17 cellular contexts compared by ENCODE assay signal in the genomic region with DNA sequence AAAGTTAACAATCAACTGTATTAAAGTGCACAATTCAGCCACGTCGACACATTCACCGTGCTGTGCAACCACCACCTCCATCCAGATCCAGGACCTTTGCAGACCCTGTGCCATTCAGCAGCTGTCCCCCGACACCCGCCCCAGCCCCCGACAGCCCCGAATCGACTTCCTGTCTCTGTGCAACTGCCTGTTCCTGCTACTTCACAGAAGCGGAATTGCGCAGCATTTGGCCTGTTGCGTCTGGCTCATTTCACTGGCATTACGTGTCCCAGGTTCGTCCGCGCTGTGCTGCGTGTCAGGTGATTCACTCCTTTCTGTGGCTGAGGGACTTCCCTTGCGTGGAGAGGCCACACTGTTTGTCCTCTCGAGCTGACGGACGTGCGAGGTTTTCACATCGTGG. TPM values are rescaled to one million over a fixed set of nuclear protein-coding genes. Genes with fewer than 3 reads are reported as not detected.
A peak's percentile ranks its signal among the peaks of the same experiment; 100 is the strongest.
DNase-seq lines count a peak whose midpoint lies in the region; ATAC-seq, FAIRE-seq and TF ChIP-seq lines count a peak whose summit lies in the region.
"Had no signal": no experiment of that assay in that cellular context is flagged by ENCODE, and none has a peak within 500 bp of the region (broad histone marks: within the 10 kb centered on the region; RNA-seq: fewer than 3 reads in every experiment).

No MANE protein-coding gene starts in this region.

- no peaks in the 10 kb centered on the region for H3K27me3 ChIP-seq in right lobe of liver
- no peaks in the 10 kb centered on the region for H3K27me3 ChIP-seq in HepG2 (ENCODE audit: control insufficient read depth in 1 of 2, insufficient read depth in 2 of 2, low read length in 2 of 2)
- H3K27me3 ChIP-seq in hepatocyte = no peaks in the 10 kb centered on the region
- no peaks in the 10 kb centered on the region for H3K27me3 ChIP-seq in transverse colon

- H3K27ac ChIP-seq in right lobe of liver (no peak overlapping the region), HepG2 (ENCODE audit: extremely low read length, insufficient read depth, low read length) (no peak overlapping the region), hepatocyte (no peak overlapping the region), transverse colon (no peak overlapping the region)

- H2AFZ ChIP-seq in HepG2 (ENCODE audit: low read length) = no peak overlapping the region
- H2AFZ ChIP-seq in hepatocyte = no peak overlapping the region

- no peak overlapping the region for H3K9ac ChIP-seq in HepG2 (ENCODE audit: insufficient read depth, low read depth, low read length)

- in situ Hi-C loops in HepG2 (cut with HindIII; ENCODE audit: extremely low pct_ligation_motif_present, low pct_unique_long_range_greater_than_20kb) = no loop called here
- in situ Hi-C loops in transverse colon (cut with MboI; ENCODE audit: low pct_ligation_motif_present in 1 of 4, low pct_unique_long_range_greater_than_20kb in 1 of 4, low sequenced_read_pairs in 3 of 4) = no loop called here

- TF ChIP-seq POLR2A in right lobe of liver (IDR thresholded peaks at IDR 0.05) (no peak), HepG2 (IDR thresholded peaks at IDR 0.05; ENCODE audit: insufficient read depth in 1 of 2, low read depth in 2 of 2, low read length in 2 of 2) (no peak), transverse colon (IDR thresholded peaks at IDR 0.05) (no peak)

- CTCF ChIA-PET in HepG2 (lab: Yijun Ruan, JAX; ENCODE audit: low intra/inter-chr PET ratio, low total read pairs) = no interaction called here

- DNase-seq in right lobe of liver (peak in 2 of 3 donors; percentile 33 to 43), HepG2 (ENCODE audit: low spot score) (no peak), hepatocyte (ENCODE audit: low spot score) (peak; percentile 1), sciatic nerve (ENCODE audit: low spot score) (peak; percentile 33), transverse colon (no peak), foreskin melanocyte (no peak), dermis blood vessel endothelial cell (no peak)
- DNase-seq: ACHN, C1 segment of cervical spinal cord, Calu3, DMS 273 treated with DMSO at 0.1 percent for 48 hours, DMS79 treated with DMSO at 0.1 percent for 48 hours, EL, GOT3, H9 had no signal

- no peak for FAIRE-seq in HepG2 (lab: Jason Lieb, UNC)
- FAIRE-seq: G401.6, GM12891 had no signal

- H3K9me3 ChIP-seq in right lobe of liver (peaks cover 0 to 5% (median 0%) of the 10 kb centered on the region in 4 donors), HepG2 (ENCODE audit: low read length) (no peaks in the 10 kb centered on the region), hepatocyte (ENCODE audit: low read depth) (peaks cover 13% of the 10 kb centered on the region), transverse colon (peaks cover 7 to 11% of the 10 kb centered on the region in 2 donors)

- 92% methylated on average over 16 of the region's 22 CpGs for WGBS in right lobe of liver (ENCODE audit: insufficient coverage, low coverage, low lambda C conversion rate, missing lambda C conversion rate)
- 98% methylated on average over 17 of the region's 22 CpGs for WGBS in HepG2 (ENCODE audit: low lambda C conversion rate)
- 93% methylated on average over 22 of the region's 22 CpGs for WGBS in hepatocyte (ENCODE audit: low lambda C conversion rate, missing lambda C conversion rate)
- WGBS in transverse colon (ENCODE audit: low coverage in 1 of 2), 2 donors = 94 to 100% methylated on average over 3 to 18 of the region's 22 CpGs

- H3K9me2 ChIP-seq in hepatocyte (replicated peaks; ENCODE audit: insufficient read depth) = no peaks in the 10 kb centered on the region

- H4K20me1 ChIP-seq in HepG2 (ENCODE audit: insufficient read depth, low read length) (no peaks in the 10 kb centered on the region), hepatocyte (ENCODE audit: insufficient read depth, poor library complexity, severe bottlenecking) (no peaks in the 10 kb centered on the region)

- no peak for TF ChIP-seq CTCF in right lobe of liver (IDR thresholded peaks at IDR 0.05)
- TF ChIP-seq CTCF in HepG2 (CRISPR knock-in tag; IDR thresholded peaks at IDR 0.05) = no peak
- TF ChIP-seq CTCF in hepatocyte (IDR thresholded peaks at IDR 0.05; ENCODE audit: poor library complexity) = no peak
- TF ChIP-seq CTCF in transverse colon (IDR thresholded peaks at IDR 0.05) = no peak

- no peaks in the 10 kb centered on the region for H3K79me2 ChIP-seq in HepG2 (ENCODE audit: insufficient read depth, low read length)
- H3K79me2 ChIP-seq in hepatocyte = no peaks in the 10 kb centered on the region

- no peaks in the 10 kb centered on the region for H3K4me1 ChIP-seq in right lobe of liver
- no peaks in the 10 kb centered on the region for H3K4me1 ChIP-seq in HepG2 (ENCODE audit: insufficient read depth, low read length)
- H3K4me1 ChIP-seq in hepatocyte (ENCODE audit: insufficient read depth) = no peaks in the 10 kb centered on the region
- no peaks in the 10 kb centered on the region for H3K4me1 ChIP-seq in transverse colon

- POLR2A ChIA-PET in HepG2 (lab: Yijun Ruan, JAX) = no interaction called here

- no peak for ATAC-seq in right lobe of liver
- ATAC-seq in HepG2 = no peak
- no peak for ATAC-seq in sciatic nerve

- BruUV-seq in HepG2 (replicated peaks; lab: Mats Ljungman, UMichigan) = no TSS peak

- intact Hi-C loops in right lobe of liver (cut with DNase I) = no loop called here
- intact Hi-C loops in HepG2 (cut with micrococcal nuclease; ENCODE audit: unreplicated experiment) = no loop called here
- intact Hi-C loops in sciatic nerve (cut with DNase I) = no loop called here
- intact Hi-C loops in transverse colon (cut with DNase I; ENCODE audit: low total_unique reads) = no loop called here

- no peak for TF ChIP-seq RAD21 in HepG2 (CRISPR knock-in tag; IDR thresholded peaks at IDR 0.05)

- no peak for TF ChIP-seq EP300 in HepG2 (IDR thresholded peaks at IDR 0.05; ENCODE audit: low read depth in 2 of 2, low read length in 2 of 2)
- no peak for TF ChIP-seq EP300 in HepG2 (CRISPR knock-in tag; IDR thresholded peaks at IDR 0.05; ENCODE audit: borderline replicate concordance)
- no peak for TF ChIP-seq EP300 in transverse colon (IDR thresholded peaks at IDR 0.05; ENCODE audit: low read depth)

- H3K36me3 ChIP-seq in right lobe of liver (peaks cover 0 to 2% (median 0%) of the 10 kb centered on the region in 4 donors), HepG2 (replicated peaks in 1 of 2; ENCODE audit: control insufficient read depth in 1 of 2, insufficient read depth in 2 of 2, low read length in 2 of 2) (peaks cover 0 to 8% of the 10 kb centered on the region in 2 experiments; a peak in 2 of 5 replicates), hepatocyte (replicated peaks; ENCODE audit: insufficient read depth, low read depth) (no peaks in the 10 kb centered on the region), transverse colon (no peaks in the 10 kb centered on the region)

- H3K4me3 ChIP-seq in right lobe of liver = no peak overlapping the region
- H3K4me3 ChIP-seq in HepG2 (replicated peaks in 1 of 3; ENCODE audit: insufficient read depth in 1 of 3, low read depth in 2 of 3, low read length in 3 of 3) = no peak overlapping the region
- no peak overlapping the region for H3K4me3 ChIP-seq in hepatocyte
- no peak overlapping the region for H3K4me3 ChIP-seq in transverse colon

- H3K4me2 ChIP-seq in HepG2 (ENCODE audit: low read depth, low read length) (no peak overlapping the region), hepatocyte (no peak overlapping the region)

RNA-seq across cellular contexts. Expression of a gene that starts 33.2 kb away (rescaled TPM):
- total RNA-seq in right lobe of liver (10 to 100 TPM in 5 of 6 experiments, 1 to 10 TPM in 1; 9.5 to 22.8 (median 10.5) TPM), HepG2 (2016; rRNA removed; fragmentation: Illumina TruSeq; extraction: Trizol) (21.5 and 24.2 TPM in 2 replicates), hepatocyte (14.2 and 23.5 TPM in 2 replicates), sciatic nerve (19.0 TPM), transverse colon (10 to 100 TPM; 20.5 to 97.3 (median 34.6) TPM), dermis blood vessel endothelial cell (19.2 and 40.7 TPM in 2 replicates)
- 9.3 and 11.4 TPM in 2 replicates for total RNA-seq in HepG2 (2016; cell fraction: cytosol; rRNA removed; fragmentation: Illumina TruSeq; extraction: Trizol; ENCODE audit: low read depth)
- 21.5 and 22.4 TPM in 2 replicates for total RNA-seq in HepG2 (2016; cell fraction: insoluble cytoplasmic fraction; rRNA removed; fragmentation: Illumina TruSeq; extraction: Trizol)
- total RNA-seq in HepG2 (2016; cell fraction: membrane; rRNA removed; fragmentation: Illumina TruSeq; extraction: Trizol) = 10.7 and 11.7 TPM in 2 replicates
- 14.3 and 17.6 TPM in 2 replicates for total RNA-seq in HepG2 (2016; cell fraction: nucleus; rRNA removed; fragmentation: Illumina TruSeq; extraction: Trizol)
- polyA plus RNA-seq in HepG2 (2011; rRNA removed) (11.8 and 11.9 TPM in 2 replicates), hepatocyte (18.7 and 19.0 TPM in 2 replicates)
- 9.1 and 16.3 TPM in 2 replicates for polyA plus RNA-seq in HepG2 (2011; cell fraction: cytosol; rRNA removed)
- polyA plus RNA-seq in HepG2 (2011; cell fraction: nucleus; rRNA removed) = 28.7 and 38.5 TPM in 2 replicates
- polyA plus RNA-seq in HepG2 (2012) = 12.3 and 13.8 TPM in 2 replicates
- polyA plus RNA-seq in HepG2 (2016; cell fraction: cytosol; fragmentation: Illumina TruSeq; extraction: Trizol; ENCODE audit: low read depth) = 2.6 and 3.4 TPM in 2 replicates
- polyA plus RNA-seq in HepG2 (2016; cell fraction: insoluble cytoplasmic fraction; fragmentation: Illumina TruSeq; extraction: Trizol; ENCODE audit: low read depth) = 29.1 and 34.4 TPM in 2 replicates
- polyA plus RNA-seq in HepG2 (2016; cell fraction: membrane; fragmentation: Illumina TruSeq; extraction: Trizol; ENCODE audit: low read depth) = 7.7 and 8.4 TPM in 2 replicates
- 31.1 and 34.8 TPM in 2 replicates for polyA plus RNA-seq in HepG2 (2016; cell fraction: nucleus; fragmentation: Illumina TruSeq; extraction: Trizol; ENCODE audit: insufficient read depth, low read depth)
- 34.6 and 56.2 TPM in 2 replicates for polyA minus RNA-seq in HepG2 (2011; rRNA and poly(A)+ RNA removed; ENCODE audit: low replicate concordance)
- 16.3 and 29.9 TPM in 2 replicates for polyA minus RNA-seq in HepG2 (2011; cell fraction: cytosol; rRNA and poly(A)+ RNA removed)
- polyA minus RNA-seq in HepG2 (2011; cell fraction: nucleus; rRNA and poly(A)+ RNA removed) = 11.7 and 12.9 TPM in 2 replicates

RNA-seq across cellular contexts. Expression of a gene that starts 33.8 kb away (rescaled TPM):
- total RNA-seq in right lobe of liver = 10 to 100 TPM in 3 of 6 experiments, 1 to 10 TPM in 3; 4.7 to 20.8 (median 11.3) TPM
- total RNA-seq in HepG2 (2016; rRNA removed; fragmentation: Illumina TruSeq; extraction: Trizol) = 28.2 and 29.2 TPM in 2 replicates
- total RNA-seq in HepG2 (2016; cell fraction: cytosol; rRNA removed; fragmentation: Illumina TruSeq; extraction: Trizol; ENCODE audit: low read depth) = 36.8 and 38.5 TPM in 2 replicates
- 22.1 and 28.2 TPM in 2 replicates for total RNA-seq in HepG2 (2016; cell fraction: insoluble cytoplasmic fraction; rRNA removed; fragmentation: Illumina TruSeq; extraction: Trizol)
- 16.2 and 18.2 TPM in 2 replicates for total RNA-seq in HepG2 (2016; cell fraction: membrane; rRNA removed; fragmentation: Illumina TruSeq; extraction: Trizol)
- 14.2 and 14.5 TPM in 2 replicates for total RNA-seq in HepG2 (2016; cell fraction: nucleus; rRNA removed; fragmentation: Illumina TruSeq; extraction: Trizol)
- 7.9 and 9.0 TPM in 2 replicates for polyA plus RNA-seq in HepG2 (2011; rRNA removed)
- polyA plus RNA-seq in HepG2 (2011; cell fraction: cytosol; rRNA removed) = 8.2 and 10.4 TPM in 2 replicates
- polyA plus RNA-seq in HepG2 (2011; cell fraction: nucleus; rRNA removed) = 11.2 and 11.4 TPM in 2 replicates
- 17.4 and 18.1 TPM in 2 replicates for polyA plus RNA-seq in HepG2 (2012)
- polyA plus RNA-seq in HepG2 (2016; cell fraction: cytosol; fragmentation: Illumina TruSeq; extraction: Trizol; ENCODE audit: low read depth) = 6.9 and 8.4 TPM in 2 replicates
- 26.6 and 31.8 TPM in 2 replicates for polyA plus RNA-seq in HepG2 (2016; cell fraction: insoluble cytoplasmic fraction; fragmentation: Illumina TruSeq; extraction: Trizol; ENCODE audit: low read depth)
- 9.5 and 9.9 TPM in 2 replicates for polyA plus RNA-seq in HepG2 (2016; cell fraction: membrane; fragmentation: Illumina TruSeq; extraction: Trizol; ENCODE audit: low read depth)
- polyA plus RNA-seq in HepG2 (2016; cell fraction: nucleus; fragmentation: Illumina TruSeq; extraction: Trizol; ENCODE audit: insufficient read depth, low read depth) = 32.1 and 33.3 TPM in 2 replicates
- 18.3 and 37.7 TPM in 2 replicates for polyA minus RNA-seq in HepG2 (2011; rRNA and poly(A)+ RNA removed; ENCODE audit: low replicate concordance)
- 9.6 and 10.1 TPM in 2 replicates for polyA minus RNA-seq in HepG2 (2011; cell fraction: cytosol; rRNA and poly(A)+ RNA removed)
- 8.6 and 12.4 TPM in 2 replicates for polyA minus RNA-seq in HepG2 (2011; cell fraction: nucleus; rRNA and poly(A)+ RNA removed)
- total RNA-seq in hepatocyte = 16.6 and 23.4 TPM in 2 replicates
- polyA plus RNA-seq in hepatocyte = 27.4 and 28.7 TPM in 2 replicates
- total RNA-seq in sciatic nerve = 11.1 TPM
- 10 to 100 TPM; 15.7 to 53.9 (median 16.9) TPM for total RNA-seq in transverse colon
- 77.9 and 82.4 TPM in 2 replicates for total RNA-seq in dermis blood vessel endothelial cell

Comparison
In these comparisons a context has a peak if more than half of its experiments do, and no peak if none do; other contexts are left out.
1. DNase-seq: peak in right lobe of liver (2 of 3), hepatocyte (single experiment) and sciatic nerve (single experiment); none in HepG2 (single experiment), transverse colon (single experiment), foreskin melanocyte (single experiment) and dermis blood vessel endothelial cell (single experiment).